8 cellular contexts compared by ENCODE assay signal in genomic region chr20:43456809-43457639, GRCh38. TPM values are rescaled to one million over a fixed set of nuclear protein-coding genes. Genes with fewer than 3 reads are reported as not detected.
DNase-seq lines count a peak whose midpoint lies in the region; ATAC-seq and TF ChIP-seq lines count a peak whose summit lies in the region.

No MANE protein-coding gene starts in this region.

- H3K4me1 ChIP-seq in uterus = peaks cover 7 to 10% of the 10 kb centered on the region in 2 donors

- H3K27ac ChIP-seq in uterus = peak overlapping the region; percentile 99 to 100

- TF ChIP-seq POLR2A in uterus (IDR thresholded peaks at IDR 0.05) = peak; percentile 10 to 25

- H3K36me3 ChIP-seq in uterus = no peaks in the 10 kb centered on the region

- DNase-seq in GM13977 (ENCODE audit: low spot score) (peak; percentile 91), NCI-H1694 treated with DMSO at 0.1 percent for 48 hours (lab: John Stamatoyannopoulos, UW) (peak; percentile 93), T-helper 2 cell (peak; percentile 54 to 96 (median 80)), astrocyte of the cerebellum (ENCODE audit: low read depth) (peak; percentile 88), hepatic stellate cell (ENCODE audit: low spot score) (peak; percentile 95), pulmonary artery endothelial cell (ENCODE audit: low read depth, low spot score) (peak; percentile 82), uterus (peak; percentile 84 to 93)

- intact Hi-C loops in uterus (cut with DNase I; ENCODE audit: low total_unique reads) = no loop called here

- TF ChIP-seq CTCF in GM13977 (IDR thresholded peaks at IDR 0.05; ENCODE audit: extremely low read depth, insufficient read depth, missing control alignments) = no peak
- TF ChIP-seq CTCF in astrocyte of the cerebellum (IDR thresholded peaks at IDR 0.05; ENCODE audit: low read depth, low read length, missing control alignments) = no peak
- no peak for TF ChIP-seq CTCF in uterus (IDR thresholded peaks at IDR 0.05)

- peak; percentile 87 for ATAC-seq in HG02938 (IDR thresholded peaks at IDR 0.05; ENCODE audit: unreplicated experiment)

- no peaks in the 10 kb centered on the region for H3K9me3 ChIP-seq in uterus

- peak overlapping the region; percentile 93 for H3K4me3 ChIP-seq in astrocyte of the cerebellum (ENCODE audit: low read depth, low read length)
- peak overlapping the region; percentile 86 to 88 for H3K4me3 ChIP-seq in uterus

- no peaks in the 10 kb centered on the region for H3K27me3 ChIP-seq in uterus

- in situ Hi-C loops in GM13977 (cut with MboI; ENCODE audit: low pct_unique_long_range_greater_than_20kb, low sequenced_read_pairs, unreplicated experiment) (no loop called here), astrocyte of the cerebellum (cut with HindIII; ENCODE audit: low sequenced_read_pairs) (no loop called here)

RNA-seq across cellular contexts. Expression of gene SRSF6, which starts 0.7 kb away (rescaled TPM):
- total RNA-seq in pulmonary artery endothelial cell (53.7 and 55.8 TPM in 2 replicates), uterus (100 to 1,000 TPM in 3 of 4 donors, 10 to 100 TPM in 1; 60.3 to 153 (median 112) TPM)

RNA-seq across cellular contexts. Expression of gene L3MBTL1, which starts 50.5 kb away (rescaled TPM):
- total RNA-seq in pulmonary artery endothelial cell (2.8 and 4.5 TPM in 2 replicates), uterus (10 to 100 TPM; 19.0 to 30.0 (median 27.6) TPM)

Comparison
In these comparisons a context has a peak if more than half of its experiments do, and no peak if none do; other contexts are left out.
1. Peak in every context shown above with its lines: DNase-seq, ATAC-seq, H3K4me3 ChIP-seq and H3K27ac ChIP-seq.